Comparison of ENCODE assay signal across 26 cellular contexts in genomic region chr13:20227288-20227687, GRCh38. TPM values are rescaled to one million over a fixed set of nuclear protein-coding genes. Genes with fewer than 3 reads are reported as not detected.
DNase-seq lines count a peak whose midpoint lies in the region; ATAC-seq and TF ChIP-seq lines count a peak whose summit lies in the region.
"Had no signal": no experiment of that assay in that cellular context is flagged by ENCODE, and none has a peak within 500 bp of the region (broad histone marks: within the 10 kb centered on the region; RNA-seq: fewer than 3 reads in every experiment).

No MANE protein-coding gene starts in this region.

- no peak for TF ChIP-seq EP300 in esophagus muscularis mucosa (IDR thresholded peaks at IDR 0.05)

- peaks cover 6% of the 10 kb centered on the region for H3K27me3 Mint-ChIP-seq in activated naive CD4-positive, alpha-beta T cell treated with anti-CD3 and anti-CD28 coated beads, Interleukin-2, amount 50 U/mL, for 24 hours
- H3K27me3 Mint-ChIP-seq in activated naive CD4-positive, alpha-beta T cell treated with anti-CD3 and anti-CD28 coated beads for 36 hours (ENCODE audit: low read depth): peaks cover 10% of the 10 kb centered on the region

- H3K9me3 Mint-ChIP-seq in activated naive CD4-positive, alpha-beta T cell treated with anti-CD3 and anti-CD28 coated beads, Interleukin-2, amount 50 U/mL, for 24 hours: no peaks in the 10 kb centered on the region
- no peaks in the 10 kb centered on the region for H3K9me3 Mint-ChIP-seq in activated naive CD4-positive, alpha-beta T cell treated with anti-CD3 and anti-CD28 coated beads for 36 hours
- H3K9me3 Mint-ChIP-seq in stimulated activated effector memory CD8-positive, alpha-beta T cell treated with anti-CD3 and anti-CD28 coated beads, Interleukin-12 subunit alpha, Interleukin-12 subunit beta, amount 100 ng/mL, for 72 hours: no peaks in the 10 kb centered on the region
- H3K9me3 Mint-ChIP-seq: CD4-positive, alpha-beta T cell; CD8-positive, alpha-beta T cell had no signal

- peak overlapping the region; percentile 17 for H3K27ac Mint-ChIP-seq in activated naive CD4-positive, alpha-beta T cell treated with anti-CD3 and anti-CD28 coated beads, Interleukin-2, amount 50 U/mL, for 24 hours
- no peak overlapping the region for H3K27ac Mint-ChIP-seq in activated naive CD4-positive, alpha-beta T cell treated with anti-CD3 and anti-CD28 coated beads for 36 hours
- peak overlapping the region; percentile 20 for H3K27ac Mint-ChIP-seq in stimulated activated effector memory CD8-positive, alpha-beta T cell treated with anti-CD3 and anti-CD28 coated beads, Interleukin-12 subunit alpha, Interleukin-12 subunit beta, amount 100 ng/mL, for 72 hours
- H3K27ac Mint-ChIP-seq: B cell; CD4-positive, alpha-beta T cell; CD8-positive, alpha-beta T cell had no signal

- peaks cover 0 to 47% (median 8%) of the 10 kb centered on the region in 4 donors for H3K27me3 ChIP-seq in esophagus muscularis mucosa

- 83% methylated on average over 7 of the region's 8 CpGs for WGBS in esophagus muscularis mucosa

- H3K36me3 ChIP-seq in esophagus muscularis mucosa: no peaks in the 10 kb centered on the region
- H3K36me3 ChIP-seq: BLaER1 treated with 17β-estradiol and CSF1 and Interleukin-3, amounts not matched to agents 10 nM and 100 nM had no signal

- no peaks in the 10 kb centered on the region for H3K9me3 ChIP-seq in esophagus muscularis mucosa
- H3K9me3 ChIP-seq: A549, Caco-2 had no signal

- ATAC-seq in stimulated activated effector memory CD8-positive, alpha-beta T cell treated with anti-CD3 and anti-CD28 coated beads, Interleukin-12 subunit alpha, Interleukin-12 subunit beta, amount 100 ng/mL, for 72 hours: no peak
- ATAC-seq: A549; CD8-positive, alpha-beta T cell; GM12878 had no signal

- peaks cover 8% of the 10 kb centered on the region for H3K4me1 Mint-ChIP-seq in activated naive CD4-positive, alpha-beta T cell treated with anti-CD3 and anti-CD28 coated beads, Interleukin-2, amount 50 U/mL, for 24 hours
- H3K4me1 Mint-ChIP-seq in activated naive CD4-positive, alpha-beta T cell treated with anti-CD3 and anti-CD28 coated beads for 36 hours (ENCODE audit: low read depth): peaks cover 8% of the 10 kb centered on the region
- H3K4me1 Mint-ChIP-seq in stimulated activated effector memory CD8-positive, alpha-beta T cell treated with anti-CD3 and anti-CD28 coated beads, Interleukin-12 subunit alpha, Interleukin-12 subunit beta, amount 100 ng/mL, for 72 hours: no peaks in the 10 kb centered on the region

- H3K4me3 ChIP-seq in esophagus muscularis mucosa (no peak overlapping the region), foreskin fibroblast (ENCODE audit: low read depth in 1 of 2, low read length in 2 of 2) (no peak overlapping the region)
- H3K4me3 ChIP-seq: A549; BLaER1 treated with 17β-estradiol and CSF1 and Interleukin-3, amounts not matched to agents 10 nM and 100 nM; GM12878 had no signal

- H3K4me1 ChIP-seq in esophagus muscularis mucosa: peaks cover 7 to 13% (median 10%) of the 10 kb centered on the region in 4 donors
- H3K4me1 ChIP-seq: A549 had no signal

- no peaks in the 10 kb centered on the region for H3K36me3 Mint-ChIP-seq in activated naive CD4-positive, alpha-beta T cell treated with anti-CD3 and anti-CD28 coated beads, Interleukin-2, amount 50 U/mL, for 24 hours
- no peaks in the 10 kb centered on the region for H3K36me3 Mint-ChIP-seq in activated naive CD4-positive, alpha-beta T cell treated with anti-CD3 and anti-CD28 coated beads for 36 hours (ENCODE audit: low read depth)
- H3K36me3 Mint-ChIP-seq in stimulated activated effector memory CD8-positive, alpha-beta T cell treated with anti-CD3 and anti-CD28 coated beads, Interleukin-12 subunit alpha, Interleukin-12 subunit beta, amount 100 ng/mL, for 72 hours: no peaks in the 10 kb centered on the region
- H3K36me3 Mint-ChIP-seq: CD8-positive, alpha-beta T cell had no signal

- DNase-seq in activated naive CD4-positive, alpha-beta T cell treated with anti-CD3 and anti-CD28 coated beads for 36 hours: no peak
- DNase-seq in esophagus muscularis mucosa (ENCODE audit: extremely low spot score): peak; percentile 64
- no peak for DNase-seq in stimulated activated effector memory CD8-positive, alpha-beta T cell treated with anti-CD3 and anti-CD28 coated beads, Interleukin-12 subunit alpha, Interleukin-12 subunit beta, amount 100 ng/mL, for 72 hours (ENCODE audit: low spot score in 2 of 2)
- DNase-seq in foreskin fibroblast: no peak
- DNase-seq in activated T-cell treated with anti-CD3 and anti-CD28 coated beads, Interleukin-2, amount 50 U/mL, for 48 hours: no peak
- DNase-seq: AML-193; Caco-2; Calu3; CD4-positive, alpha-beta T cell; CD8-positive, alpha-beta T cell; DMS53; DMS79; DND-41; EL; GDM1 had no signal

- H3K4me3 Mint-ChIP-seq in activated naive CD4-positive, alpha-beta T cell treated with anti-CD3 and anti-CD28 coated beads, Interleukin-2, amount 50 U/mL, for 24 hours: no peak overlapping the region
- H3K4me3 Mint-ChIP-seq in activated naive CD4-positive, alpha-beta T cell treated with anti-CD3 and anti-CD28 coated beads for 36 hours: no peak overlapping the region
- no peak overlapping the region for H3K4me3 Mint-ChIP-seq in stimulated activated effector memory CD8-positive, alpha-beta T cell treated with anti-CD3 and anti-CD28 coated beads, Interleukin-12 subunit alpha, Interleukin-12 subunit beta, amount 100 ng/mL, for 72 hours
- H3K4me3 Mint-ChIP-seq: B cell; CD4-positive, alpha-beta T cell; CD8-positive, alpha-beta T cell had no signal

- CTCF ChIA-PET in activated naive CD4-positive, alpha-beta T cell treated with anti-CD3 and anti-CD28 coated beads for 36 hours (lab: Charles Lee): no interaction called here

- H3K27ac ChIP-seq in cingulate gyrus (ENCODE audit: low read depth, low read length) (peak overlapping the region; percentile 10), esophagus muscularis mucosa (replicated peaks in 1 of 4) (no peak overlapping the region)
- H3K27ac ChIP-seq: 22Rv1; A549; BLaER1 treated with 17β-estradiol and CSF1 and Interleukin-3, amounts not matched to agents 10 nM and 100 nM; C4-2B had no signal

- TF ChIP-seq POLR2A in esophagus muscularis mucosa (IDR thresholded peaks at IDR 0.05; ENCODE audit: low read depth): no peak

- no peak for TF ChIP-seq CTCF in esophagus muscularis mucosa (IDR thresholded peaks at IDR 0.05)
- TF ChIP-seq CTCF in foreskin fibroblast (IDR thresholded peaks at IDR 0.05; ENCODE audit: low read depth, low read length): no peak

- intact Hi-C loops in activated naive CD4-positive, alpha-beta T cell treated with anti-CD3 and anti-CD28 coated beads for 36 hours (cut with micrococcal nuclease): no loop called here
- intact Hi-C loops in esophagus muscularis mucosa (cut with DNase I): no loop called here

RNA-seq across cellular contexts. Expression of gene GJB6, which starts 4.8 kb away (rescaled TPM):
- under 1 TPM; 0.30 to 0.50 TPM for total RNA-seq in activated naive CD4-positive, alpha-beta T cell treated with anti-CD3 and anti-CD28 coated beads for 36 hours
- total RNA-seq in esophagus muscularis mucosa: not detected
- total RNA-seq: A172, B cell, Caco-2, Daoy, G401, GM12878 had no signal

RNA-seq across cellular contexts. Expression of gene GJB2, which starts 34.5 kb away (rescaled TPM):
- under 1 TPM; 0.72 to 0.89 TPM for total RNA-seq in activated naive CD4-positive, alpha-beta T cell treated with anti-CD3 and anti-CD28 coated beads for 36 hours
- total RNA-seq in esophagus muscularis mucosa: under 1 TPM in 2 of 4 donors, not detected in 2; 0.50 to 0.75 TPM
- total RNA-seq: B cell; CD8-positive, alpha-beta T cell; G401 had no signal
